In the genomic region with DNA sequence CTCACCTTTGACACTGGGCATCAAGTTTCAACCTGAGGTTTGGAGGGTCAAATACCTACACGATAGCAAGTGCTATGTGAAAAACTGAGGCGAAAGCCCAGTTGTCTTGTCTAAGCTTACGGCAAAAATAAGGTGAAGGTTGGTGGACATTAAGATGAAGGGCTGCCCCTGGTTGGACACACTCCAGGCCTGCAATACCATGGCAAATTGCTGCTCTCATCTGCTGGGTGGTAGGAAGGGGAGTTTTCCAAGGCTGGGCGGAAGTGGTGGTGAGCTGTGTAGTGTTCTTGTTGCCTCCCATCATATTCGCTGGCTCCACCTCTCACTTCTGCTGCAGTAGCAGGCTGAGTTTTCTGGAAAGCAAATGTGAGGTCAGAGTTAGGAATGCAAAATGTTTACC, we compare ENCODE assay signal across 1 cellular context.
TF ChIP-seq lines count a peak whose summit lies in the region.

No MANE protein-coding gene starts in this region.

TF ChIP-seq in H1, 55 proteins besides CTCF, POLR2A, EP300 and RAD21 (continued from another document):
- TF ChIP-seq, protein P1, sequence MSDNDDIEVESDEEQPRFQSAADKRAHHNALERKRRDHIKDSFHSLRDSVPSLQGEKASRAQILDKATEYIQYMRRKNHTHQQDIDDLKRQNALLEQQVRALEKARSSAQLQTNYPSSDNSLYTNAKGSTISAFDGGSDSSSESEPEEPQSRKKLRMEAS (IDR thresholded peaks at IDR 0.05): no peak
- TF ChIP-seq KDM5A (IDR thresholded peaks at IDR 0.05; ENCODE audit: low read length) (no peak), MAFK (IDR thresholded peaks at IDR 0.05; ENCODE audit: low read depth, low read length) (no peak)
TF ChIP-seq in H1: peak in this region for 0.
